13 cellular contexts compared by ENCODE assay signal in genomic region chr15:70355275-70355795, GRCh38.
DNase-seq lines count a peak whose midpoint lies in the region; ATAC-seq and TF ChIP-seq lines count a peak whose summit lies in the region.
"Had no signal": no experiment of that assay in that cellular context is flagged by ENCODE, and none has a peak within 500 bp of the region (broad histone marks: within the 10 kb centered on the region; RNA-seq: fewer than 3 reads in every experiment).

No MANE protein-coding gene starts in this region.

- ATAC-seq in GM21360 (IDR thresholded peaks at IDR 0.05; ENCODE audit: unreplicated experiment) (no peak), GM21515 (IDR thresholded peaks at IDR 0.05; ENCODE audit: unreplicated experiment) (no peak), HG02623 (IDR thresholded peaks at IDR 0.05; ENCODE audit: unreplicated experiment) (no peak)

- H3K9me3 Mint-ChIP-seq in osteocyte (ENCODE audit: unreplicated experiment) = no peaks in the 10 kb centered on the region

- no peaks in the 10 kb centered on the region for H3K36me3 Mint-ChIP-seq in osteocyte (ENCODE audit: unreplicated experiment)
- H3K36me3 Mint-ChIP-seq: naive B cell had no signal

- no peak overlapping the region for H3K4me3 ChIP-seq in cardiac fibroblast (replicated peaks in 1 of 2; ENCODE audit: low read depth in 2 of 2, low read length in 2 of 2)
- H3K4me3 ChIP-seq: skin epidermis had no signal

- H3K27ac Mint-ChIP-seq in osteocyte (ENCODE audit: unreplicated experiment) = no peak overlapping the region
- H3K27ac Mint-ChIP-seq: naive B cell had no signal

- peaks cover 79% of the 10 kb centered on the region for H3K27me3 Mint-ChIP-seq in osteocyte (ENCODE audit: unreplicated experiment)

- H3K4me3 Mint-ChIP-seq in osteocyte (ENCODE audit: unreplicated experiment) = no peak overlapping the region
- H3K4me3 Mint-ChIP-seq: naive B cell had no signal

- DNase-seq in DMS 273 (lab: John Stamatoyannopoulos, UW; ENCODE audit: unreplicated experiment) (peak; percentile 11), DMS 273 treated with DMSO at 0.1 percent for 48 hours (lab: John Stamatoyannopoulos, UW) (no peak), HT-29 (ENCODE audit: low spot score) (peak; percentile 33), cardiac fibroblast (ENCODE audit: low read depth in 2 of 2) (no peak), osteocyte (ENCODE audit: extremely low spot score, unreplicated experiment) (peak; percentile 42)
- DNase-seq: 8988T, naive B cell, NCI-H187, NCI-H748 treated with DMSO at 0.1 percent for 48 hours had no signal

- H3K4me1 Mint-ChIP-seq in osteocyte (ENCODE audit: unreplicated experiment) = no peaks in the 10 kb centered on the region

- TF ChIP-seq CTCF in cardiac fibroblast (IDR thresholded peaks at IDR 0.05; ENCODE audit: low read depth, low read length) = peak; percentile 28
- no peak for TF ChIP-seq CTCF in osteocyte (IDR thresholded peaks at IDR 0.05)

Comparison
In these comparisons a context has a peak if more than half of its experiments do, and no peak if none do; other contexts are left out.
1. DNase-seq: peak in DMS 273 (single experiment), HT-29 (single experiment) and osteocyte (single experiment); none in DMS 273 treated with DMSO at 0.1 percent for 48 hours (single experiment) and cardiac fibroblast (0 of 2).